1 cellular context compared by ENCODE assay signal in the genomic region with DNA sequence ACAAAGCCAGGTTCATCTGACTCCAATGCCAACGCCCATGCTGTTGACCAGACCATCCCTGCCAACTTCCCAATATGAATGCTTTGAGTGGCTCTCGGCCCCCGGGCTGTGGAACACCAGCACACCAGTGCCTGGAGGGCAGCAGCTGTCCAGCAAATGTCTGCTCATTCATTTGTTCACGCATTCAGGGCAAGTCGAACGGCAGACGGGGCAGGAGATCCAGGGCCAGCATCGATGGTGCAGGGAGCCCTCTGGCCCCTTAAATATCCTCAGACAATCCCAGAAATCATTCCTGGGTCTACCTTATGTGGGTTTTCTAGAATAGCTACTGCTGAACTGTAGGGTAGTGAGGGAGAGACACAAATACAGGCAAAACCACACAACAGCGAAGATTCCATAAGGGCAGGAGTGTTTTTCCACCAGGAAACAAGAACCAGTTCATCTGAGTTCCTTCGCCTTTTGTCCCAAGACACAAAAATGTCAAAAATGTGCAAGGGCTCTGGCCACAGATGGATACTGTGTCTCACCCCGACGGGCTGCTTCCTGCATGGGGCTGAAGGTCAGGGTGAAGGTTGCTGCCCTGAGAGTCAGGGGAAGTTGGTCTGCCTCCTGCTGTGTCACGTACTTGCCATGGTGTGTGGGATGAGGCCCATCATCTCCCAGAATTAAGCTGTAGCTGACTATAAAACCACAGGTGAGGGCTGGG.
TF ChIP-seq lines count a peak whose summit lies in the region.

No MANE protein-coding gene starts in this region.

TF ChIP-seq in K562, 482 proteins besides CTCF, POLR2A, EP300 and RAD21:
- TF ChIP-seq, protein P1, sequence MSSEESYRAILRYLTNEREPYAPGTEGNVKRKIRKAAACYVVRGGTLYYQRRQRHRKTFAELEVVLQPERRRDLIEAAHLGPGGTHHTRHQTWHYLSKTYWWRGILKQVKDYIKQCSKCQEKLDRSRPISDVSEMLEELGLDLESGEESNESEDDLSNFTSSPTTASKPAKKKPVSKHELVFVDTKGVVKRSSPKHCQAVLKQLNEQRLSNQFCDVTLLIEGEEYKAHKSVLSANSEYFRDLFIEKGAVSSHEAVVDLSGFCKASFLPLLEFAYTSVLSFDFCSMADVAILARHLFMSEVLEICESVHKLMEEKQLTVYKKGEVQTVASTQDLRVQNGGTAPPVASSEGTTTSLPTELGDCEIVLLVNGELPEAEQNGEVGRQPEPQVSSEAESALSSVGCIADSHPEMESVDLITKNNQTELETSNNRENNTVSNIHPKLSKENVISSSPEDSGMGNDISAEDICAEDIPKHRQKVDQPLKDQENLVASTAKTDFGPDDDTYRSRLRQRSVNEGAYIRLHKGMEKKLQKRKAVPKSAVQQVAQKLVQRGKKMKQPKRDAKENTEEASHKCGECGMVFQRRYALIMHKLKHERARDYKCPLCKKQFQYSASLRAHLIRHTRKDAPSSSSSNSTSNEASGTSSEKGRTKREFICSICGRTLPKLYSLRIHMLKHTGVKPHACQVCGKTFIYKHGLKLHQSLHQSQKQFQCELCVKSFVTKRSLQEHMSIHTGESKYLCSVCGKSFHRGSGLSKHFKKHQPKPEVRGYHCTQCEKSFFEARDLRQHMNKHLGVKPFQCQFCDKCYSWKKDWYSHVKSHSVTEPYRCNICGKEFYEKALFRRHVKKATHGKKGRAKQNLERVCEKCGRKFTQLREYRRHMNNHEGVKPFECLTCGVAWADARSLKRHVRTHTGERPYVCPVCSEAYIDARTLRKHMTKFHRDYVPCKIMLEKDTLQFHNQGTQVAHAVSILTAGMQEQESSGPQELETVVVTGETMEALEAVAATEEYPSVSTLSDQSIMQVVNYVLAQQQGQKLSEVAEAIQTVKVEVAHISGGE (CRISPR knock-in tag; IDR thresholded peaks at IDR 0.05): peak in 1 of 3 experiments; percentile 52; a peak in 1 of 6 replicates
- 0 out of 4 replicates have a peak, but pooled peaks of 1 of the 2 experiments have one; percentile 18 for TF ChIP-seq RCOR1 (IDR thresholded peaks at IDR 0.05; ENCODE audit: borderline replicate concordance in 1 of 2, low read depth in 2 of 2, low read length in 2 of 2)
- 0 out of 2 replicates have a peak, but pooled peaks have one; percentile 35 for TF ChIP-seq ZNF24 (IDR thresholded peaks at IDR 0.05)
- peak; percentile 90 for TF ChIP-seq ESRRA (IDR thresholded peaks at IDR 0.05; ENCODE audit: borderline replicate concordance, low read depth)
- no peak for TF ChIP-seq FIP1L1 (IDR thresholded peaks at IDR 0.05; ENCODE audit: low read depth, low read length, poor library complexity, severe bottlenecking)
- 0 out of 2 replicates have a peak, but pooled peaks have one; percentile 26 for TF ChIP-seq CREM (IDR thresholded peaks at IDR 0.05; ENCODE audit: low read depth)
- no peak for TF ChIP-seq GATAD2B (IDR thresholded peaks at IDR 0.05; ENCODE audit: borderline replicate concordance)
- TF ChIP-seq CTBP1 (IDR thresholded peaks at IDR 0.05; ENCODE audit: borderline replicate concordance): peak; percentile 35
